In the genomic region with DNA sequence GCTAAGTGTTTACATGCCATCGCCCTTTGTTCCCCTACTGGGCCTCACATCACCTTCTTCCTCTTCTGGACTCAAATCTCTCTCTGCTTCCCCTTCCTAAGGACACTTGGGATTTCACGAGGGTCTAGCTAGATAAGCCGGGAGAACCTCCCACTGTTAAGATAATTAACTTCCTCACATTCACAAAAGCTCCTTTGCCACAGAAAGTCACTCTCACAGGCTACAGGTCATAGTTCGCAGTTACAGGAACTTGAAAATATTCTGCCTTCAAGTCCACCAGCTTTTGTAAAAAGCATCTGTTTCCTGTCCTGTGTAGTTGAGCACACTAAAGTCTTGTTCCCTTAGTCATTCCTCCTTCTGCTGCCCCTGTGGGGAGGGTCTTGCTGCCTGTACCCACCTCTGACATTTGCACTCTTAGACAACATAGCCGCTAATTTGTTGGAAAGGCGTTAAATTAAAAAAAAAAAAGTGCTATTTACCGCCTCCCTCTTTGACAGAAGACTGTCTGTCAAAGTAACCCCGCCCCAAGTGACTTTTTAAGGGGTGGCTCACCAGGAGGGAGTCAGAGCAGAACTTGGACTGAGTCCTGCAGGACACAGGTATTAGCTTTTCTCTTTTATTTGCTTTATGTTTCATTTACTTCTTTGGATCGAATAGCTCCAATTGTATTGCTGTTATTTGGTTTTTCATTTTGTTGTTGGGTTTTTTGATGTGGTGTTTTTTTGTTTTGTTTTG, we compare ENCODE assay signal across 8 cellular contexts. TPM values are rescaled to one million over a fixed set of nuclear protein-coding genes. Genes with fewer than 3 reads are reported as not detected.
DNase-seq lines count a peak whose midpoint lies in the region; ATAC-seq and TF ChIP-seq lines count a peak whose summit lies in the region.

No MANE protein-coding gene starts in this region.

- peak; percentile 68 for ATAC-seq in left lobe of liver
- peak; percentile 82 for ATAC-seq in stimulated activated naive CD8-positive, alpha-beta T cell treated with anti-CD3 and anti-CD28 coated beads, Interleukin-15, Interleukin-2, amounts not matched to agents 100 U/mL and 50 U/mL, for 24 hours

- DNase-seq in NB4 (ENCODE audit: low read depth) (peak; percentile 89), activated T-helper 1 cell treated with Interleukin-2 at 50 U/mL for 16 hours (ENCODE audit: low read depth) (peak; percentile 53), left lobe of liver (ENCODE audit: low spot score) (no peak), glomerular visceral epithelial cell (ENCODE audit: extremely low spot score) (no peak), NCI-H1694 treated with DMSO at 0.1 percent for 48 hours (lab: John Stamatoyannopoulos, UW) (no peak), SHP77 (lab: John Stamatoyannopoulos, UW) (no peak)
- DNase-seq in stimulated activated naive CD8-positive, alpha-beta T cell treated with anti-CD3 and anti-CD28 coated beads, Interleukin-15, Interleukin-2, amounts not matched to agents 100 U/mL and 50 U/mL, for 24 hours, result peak; percentile 84

- peak; percentile 97 for TF ChIP-seq POLR2A in GM19193 (IDR thresholded peaks at IDR 0.05; ENCODE audit: extremely low read depth, insufficient read depth, insufficient read length)
- TF ChIP-seq POLR2A in NB4 (IDR thresholded peaks at IDR 0.05; ENCODE audit: extremely low read depth, insufficient read length), result no peak

- no peak overlapping the region for H3K4me3 ChIP-seq in NB4 (ENCODE audit: low read depth, low read length)

- TF ChIP-seq CTCF in NB4 (IDR thresholded peaks at IDR 0.05; ENCODE audit: low read depth, low read length), result no peak

RNA-seq across cellular contexts. Expression of a gene that starts 26.8 kb away (rescaled TPM):
- 0.40 TPM for total RNA-seq in left lobe of liver

Comparison
In these comparisons a context has a peak if more than half of its experiments do, and no peak if none do; other contexts are left out.
1. DNase-seq: peak in NB4 (single experiment), activated T-helper 1 cell treated with Interleukin-2 at 50 U/mL for 16 hours (single experiment) and stimulated activated naive CD8-positive, alpha-beta T cell treated with anti-CD3 and anti-CD28 coated beads, Interleukin-15, Interleukin-2, amounts not matched to agents 100 U/mL and 50 U/mL, for 24 hours (single experiment); none in left lobe of liver (single experiment), glomerular visceral epithelial cell (single experiment), NCI-H1694 treated with DMSO at 0.1 percent for 48 hours (single experiment) and SHP77 (0 of 2).